13 cellular contexts compared by ENCODE assay signal in genomic region chr20:63457737-63458136, GRCh38. TPM values are rescaled to one million over a fixed set of nuclear protein-coding genes. Genes with fewer than 3 reads are reported as not detected.
DNase-seq lines count a peak whose midpoint lies in the region; ATAC-seq, FAIRE-seq and TF ChIP-seq lines count a peak whose summit lies in the region.
"Had no signal": no experiment of that assay in that cellular context is flagged by ENCODE, and none has a peak within 500 bp of the region (broad histone marks: within the 10 kb centered on the region; RNA-seq: fewer than 3 reads in every experiment).

No MANE protein-coding gene starts in this region.

- H3K36me3 Mint-ChIP-seq in Calu3 (ENCODE audit: insufficient read depth, unreplicated experiment) (peaks cover 17% of the 10 kb centered on the region), activated B cell treated with CpG ODN at 0.5 μM for 24 hours (ENCODE audit: low read depth) (no peaks in the 10 kb centered on the region)
- H3K36me3 Mint-ChIP-seq: activated naive CD4-positive, alpha-beta T cell treated with anti-CD3 and anti-CD28 coated beads, Interleukin-2, amount 50 U/mL, for 72 hours had no signal

- TF ChIP-seq CTCF in Calu3 (IDR thresholded peaks at IDR 0.05; ENCODE audit: unreplicated experiment) (no peak), Loucy (conservative IDR thresholded peaks at IDR 0.05; ENCODE audit: low read length) (no peak), activated B cell treated with CpG ODN at 0.5 μM for 24 hours (IDR thresholded peaks at IDR 0.05) (no peak)

- no peaks in the 10 kb centered on the region for H4K20me1 ChIP-seq in Loucy (ENCODE audit: insufficient read depth, low read length, poor library complexity, severe bottlenecking)

- no peak overlapping the region for H2AFZ ChIP-seq in Loucy (ENCODE audit: low read length)

- no peaks in the 10 kb centered on the region for H3K79me2 ChIP-seq in Loucy (ENCODE audit: insufficient read depth, low read length)

- peak overlapping the region; percentile 58 for H3K9ac ChIP-seq in Loucy (ENCODE audit: low read depth, low read length, poor library complexity, severe bottlenecking)

- TF ChIP-seq POLR2A in GM12891 (IDR thresholded peaks at IDR 0.05; ENCODE audit: low read depth, low read length), result no peak

- H3K4me3 ChIP-seq in Loucy (ENCODE audit: low read length, poor library complexity, severe bottlenecking), result no peak overlapping the region
- H3K4me3 ChIP-seq: gastroesophageal sphincter, HAP-1 had no signal

- CTCF ChIA-PET in Calu3 (lab: Charles Lee), result interaction anchor here (0.5 to 1.3 kb wide), 7 partner anchors 10 to 112 kb away, joined by 3 to 8 read pairs (median 5); partner anchors contain the start of gene PTK6
- CTCF ChIA-PET in activated B cell treated with CpG ODN at 0.5 μM for 24 hours (lab: Charles Lee), result no interaction called here

- intact Hi-C loops in Calu3 (cut with micrococcal nuclease; ENCODE audit: unreplicated experiment) (no loop called here), activated B cell treated with CpG ODN at 0.5 μM for 24 hours (cut with micrococcal nuclease) (no loop called here)

- H3K36me3 ChIP-seq in Loucy (ENCODE audit: insufficient read depth, low read length), result no peaks in the 10 kb centered on the region
- H3K36me3 ChIP-seq: gastroesophageal sphincter, HAP-1 had no signal

- peaks cover 23% of the 10 kb centered on the region for H3K4me1 ChIP-seq in Loucy (ENCODE audit: insufficient read depth, low read length, poor library complexity, severe bottlenecking)

- no peak for FAIRE-seq in GM12891 (lab: Jason Lieb, UNC)

- no peaks in the 10 kb centered on the region for H3K9me3 Mint-ChIP-seq in Calu3 (ENCODE audit: low read depth, unreplicated experiment)
- no peaks in the 10 kb centered on the region for H3K9me3 Mint-ChIP-seq in activated B cell treated with CpG ODN at 0.5 μM for 24 hours
- H3K9me3 Mint-ChIP-seq: activated naive CD4-positive, alpha-beta T cell treated with anti-CD3 and anti-CD28 coated beads, Interleukin-2, amount 50 U/mL, for 72 hours; stimulated activated naive CD8-positive, alpha-beta T cell treated with anti-CD3 and anti-CD28 coated beads, Interleukin-15, amount 100 ng/mL, for 72 hours had no signal

- peak overlapping the region; percentile 61 for H3K4me2 ChIP-seq in Loucy (ENCODE audit: low read depth, low read length, poor library complexity, severe bottlenecking)

- H3K9me3 ChIP-seq in Loucy (ENCODE audit: insufficient read depth, low read depth, low read length), result no peaks in the 10 kb centered on the region
- H3K9me3 ChIP-seq: gastroesophageal sphincter, HAP-1 had no signal

- no TSS peak for BruUV-seq in Calu3 (replicated peaks; lab: Mats Ljungman, UMichigan)

- DNase-seq in Calu3, result peak; percentile 91
- DNase-seq in activated B cell treated with CpG ODN at 0.5 μM for 24 hours, result no peak
- DNase-seq in kidney tubule cell (ENCODE audit: low spot score), result peak; percentile 86
- DNase-seq in stimulated activated naive CD4-positive, alpha-beta T cell treated with Interleukin-2 at 50 U/mL for 16 hours (lab: John Stamatoyannopoulos, UW), result no peak
- DNase-seq in GM12891 (ENCODE audit: insufficient read length, low spot score), result no peak
- DNase-seq: stimulated activated naive CD8-positive, alpha-beta T cell treated with anti-CD3 and anti-CD28 coated beads, Interleukin-15, amount 100 ng/mL, for 72 hours had no signal

- H3K27ac Mint-ChIP-seq in Calu3 (ENCODE audit: unreplicated experiment) (peak overlapping the region; percentile 56), activated B cell treated with CpG ODN at 0.5 μM for 24 hours (no peak overlapping the region)
- H3K27ac Mint-ChIP-seq: activated naive CD4-positive, alpha-beta T cell treated with anti-CD3 and anti-CD28 coated beads, Interleukin-2, amount 50 U/mL, for 72 hours; stimulated activated naive CD8-positive, alpha-beta T cell treated with anti-CD3 and anti-CD28 coated beads, Interleukin-15, amount 100 ng/mL, for 72 hours had no signal

- POLR2A ChIA-PET in activated B cell treated with CpG ODN at 0.5 μM for 24 hours (lab: Charles Lee), result interaction anchor here (1.4 kb wide), 1 partner anchor 63 kb away, joined by 3 read pairs; the partner anchor contains the start of gene PPDPF

- peak overlapping the region; percentile 44 for H3K4me3 Mint-ChIP-seq in Calu3 (ENCODE audit: low read depth, unreplicated experiment)
- no peak overlapping the region for H3K4me3 Mint-ChIP-seq in activated B cell treated with CpG ODN at 0.5 μM for 24 hours
- H3K4me3 Mint-ChIP-seq: stimulated activated naive CD8-positive, alpha-beta T cell treated with anti-CD3 and anti-CD28 coated beads, Interleukin-15, amount 100 ng/mL, for 72 hours had no signal

- ATAC-seq in activated B cell treated with CpG ODN at 0.5 μM for 24 hours (ENCODE audit: low read depth) (peak; percentile 52), GM19324 (IDR thresholded peaks at IDR 0.05; ENCODE audit: low FRiP score, unreplicated experiment) (no peak), HG03159 (IDR thresholded peaks at IDR 0.05; ENCODE audit: unreplicated experiment) (no peak)
- ATAC-seq: gastroesophageal sphincter; stimulated activated naive CD8-positive, alpha-beta T cell treated with anti-CD3 and anti-CD28 coated beads, Interleukin-15, amount 100 ng/mL, for 72 hours had no signal

- H3K9me2 ChIP-seq in Loucy (replicated peaks; ENCODE audit: low read depth, low read length), result no peaks in the 10 kb centered on the region

- H3K4me1 Mint-ChIP-seq in Calu3 (ENCODE audit: low read depth, unreplicated experiment), result peaks cover 14% of the 10 kb centered on the region
- H3K4me1 Mint-ChIP-seq in activated B cell treated with CpG ODN at 0.5 μM for 24 hours, result peaks cover 11% of the 10 kb centered on the region

- H3K27me3 ChIP-seq in Loucy (ENCODE audit: insufficient read depth, low read length, poor library complexity, severe bottlenecking), result no peaks in the 10 kb centered on the region

- H3F3A ChIP-seq in Loucy (ENCODE audit: low read depth), result no peaks in the 10 kb centered on the region

- H3K27me3 Mint-ChIP-seq in Calu3 (ENCODE audit: unreplicated experiment) (peaks cover 100% of the 10 kb centered on the region), activated B cell treated with CpG ODN at 0.5 μM for 24 hours (peaks cover 29% of the 10 kb centered on the region)

TF ChIP-seq in GM12891, 5 proteins besides CTCF, POLR2A, EP300 and RAD21:
- no peak for TF ChIP-seq POLR2AphosphoS5 (IDR thresholded peaks at IDR 0.05; ENCODE audit: low read depth, low read length)
- no peak for TF ChIP-seq SPI1 (IDR thresholded peaks at IDR 0.05; ENCODE audit: low read depth, low read length)
- no peak for TF ChIP-seq POU2F2 (IDR thresholded peaks at IDR 0.05; ENCODE audit: low read depth, low read length)
- no peak for TF ChIP-seq PAX5 (IDR thresholded peaks at IDR 0.05; ENCODE audit: insufficient read depth, low read length, severe bottlenecking)
- no peak for TF ChIP-seq TAF1 (IDR thresholded peaks at IDR 0.05; ENCODE audit: low read depth, low read length)

RNA-seq across cellular contexts. Expression of gene KCNQ2, which starts 14.7 kb away (rescaled TPM):
- 0.07 and 0.38 TPM in 2 replicates for total RNA-seq in Calu3 (2022)
- not detected in 2 replicates for total RNA-seq in activated B cell treated with CpG ODN at 0.5 μM for 24 hours
- polyA plus RNA-seq in GM12891 (2012; ENCODE audit: low read depth, missing spikeins), result 8.0 TPM
- total RNA-seq: pulmonary artery endothelial cell had no signal

RNA-seq across cellular contexts. Expression of gene EEF1A2, which starts 41.1 kb away (rescaled TPM):
- total RNA-seq in Calu3 (2022), result 359 and 393 TPM in 2 replicates
- 1.2 and 1.6 TPM in 2 replicates for total RNA-seq in activated B cell treated with CpG ODN at 0.5 μM for 24 hours
- polyA plus RNA-seq in GM12891 (2012; ENCODE audit: low read depth, missing spikeins), result 0.37 TPM

Comparison
In these comparisons a context has a peak if more than half of its experiments do, and no peak if none do; other contexts are left out.
1. DNase-seq: peak in Calu3 (single experiment) and kidney tubule cell (single experiment); none in activated B cell treated with CpG ODN at 0.5 μM for 24 hours (single experiment), stimulated activated naive CD4-positive, alpha-beta T cell treated with Interleukin-2 at 50 U/mL for 16 hours (single experiment) and GM12891 (single experiment).
2. RNA of gene EEF1A2, which starts 41.1 kb away (total RNA-seq): 359 to 393 TPM in Calu3; 1.2 to 1.6 TPM in activated B cell treated with CpG ODN at 0.5 μM for 24 hours; every median in the first group is over 100 times any median in the second.